20 cellular contexts compared by ENCODE assay signal in the genomic region with DNA sequence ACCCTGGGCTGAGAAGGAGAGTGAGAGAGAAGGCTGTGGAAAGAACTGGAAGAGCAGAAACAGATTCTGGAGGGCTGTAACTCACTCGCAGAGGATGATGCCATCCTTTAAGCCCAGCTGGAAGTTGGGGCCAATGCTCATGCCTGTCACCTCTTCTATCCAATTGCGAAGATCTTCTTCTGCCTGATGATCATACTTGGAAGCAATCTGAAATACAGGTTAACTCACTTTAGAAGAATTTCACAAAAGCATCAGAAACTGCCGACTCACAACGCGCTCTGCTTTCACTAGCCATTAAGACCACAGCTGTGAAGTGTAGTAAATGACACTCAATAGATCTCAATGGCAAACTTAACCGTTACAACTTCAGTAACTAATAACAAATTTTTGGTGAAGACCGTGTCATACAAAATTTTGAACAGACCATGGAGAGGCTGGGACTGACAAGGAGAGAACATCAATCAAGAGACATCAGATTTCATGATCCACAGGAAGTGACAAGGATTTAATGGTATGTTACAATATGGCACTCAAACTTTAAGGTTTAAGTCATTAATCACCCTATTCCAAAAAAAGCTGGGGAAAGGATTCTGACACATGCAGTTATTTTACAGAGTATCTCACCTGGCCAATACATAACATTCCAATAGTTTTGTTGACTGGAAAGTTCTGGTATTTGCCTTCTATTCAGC. TPM values are rescaled to one million over a fixed set of nuclear protein-coding genes. Genes with fewer than 3 reads are reported as not detected.
DNase-seq lines count a peak whose midpoint lies in the region; ATAC-seq, FAIRE-seq and TF ChIP-seq lines count a peak whose summit lies in the region.
"Had no signal": no experiment of that assay in that cellular context is flagged by ENCODE, and none has a peak within 500 bp of the region (broad histone marks: within the 10 kb centered on the region; RNA-seq: fewer than 3 reads in every experiment).

No MANE protein-coding gene starts in this region.

- H3K9me2 ChIP-seq in GM23248 (ENCODE audit: insufficient read depth) = no peaks in the 10 kb centered on the region

- WGBS in GM23248 (ENCODE audit: low coverage in 1 of 2, low lambda C conversion rate in 2 of 2, missing lambda C conversion rate in 2 of 2), 2 experiments = 78 to 79% methylated on average over 7 of the region's 7 CpGs
- WGBS in gastroesophageal sphincter (ENCODE audit: low coverage in 1 of 2), 2 donors = 58 to 83% methylated on average over 7 of the region's 7 CpGs

- peaks cover 40% of the 10 kb centered on the region for H3K4me1 ChIP-seq in GM23248 (ENCODE audit: insufficient read depth)
- H3K4me1 ChIP-seq in gastroesophageal sphincter = peaks cover 15 to 96% (median 21%) of the 10 kb centered on the region in 3 donors
- H3K4me1 ChIP-seq in Peyer's patch = no peaks in the 10 kb centered on the region
- H3K4me1 ChIP-seq: colonic mucosa, psoas muscle had no signal

- H3K79me2 ChIP-seq in GM23248 (ENCODE audit: insufficient read depth) = peaks cover 95% of the 10 kb centered on the region

- peak overlapping the region; percentile 44 for H3K27ac Mint-ChIP-seq in progenitor cell of endocrine pancreas
- H3K27ac Mint-ChIP-seq: B cell had no signal

- no peaks in the 10 kb centered on the region for H3K27me3 ChIP-seq in GM23248 (replicated peaks; ENCODE audit: insufficient read depth)
- H3K27me3 ChIP-seq in gastroesophageal sphincter = no peaks in the 10 kb centered on the region
- no peaks in the 10 kb centered on the region for H3K27me3 ChIP-seq in Peyer's patch
- H3K27me3 ChIP-seq: adrenal gland, colonic mucosa, esophagus squamous epithelium had no signal

- H3K36me3 ChIP-seq in GM23248 (ENCODE audit: low read depth) (peaks cover 34% of the 10 kb centered on the region), gastroesophageal sphincter (peaks cover 0 to 41% of the 10 kb centered on the region in 2 donors), Peyer's patch (peaks cover 0 to 27% (median 0%) of the 10 kb centered on the region in 3 donors)
- H3K36me3 ChIP-seq: colonic mucosa had no signal

- H3K27me3 Mint-ChIP-seq in progenitor cell of endocrine pancreas = no peaks in the 10 kb centered on the region
- H3K27me3 Mint-ChIP-seq: B cell had no signal

- peaks cover 15% of the 10 kb centered on the region for H3K4me1 Mint-ChIP-seq in progenitor cell of endocrine pancreas (ENCODE audit: low read depth)
- H3K4me1 Mint-ChIP-seq: B cell had no signal

- no peak overlapping the region for H3K4me3 Mint-ChIP-seq in progenitor cell of endocrine pancreas (ENCODE audit: low read depth)
- H3K4me3 Mint-ChIP-seq: activated T-cell treated with anti-CD3 and anti-CD28 coated beads, Interleukin-2, amount 50 U/mL, for 4 hours; B cell had no signal

- H3K9me3 ChIP-seq in GM23248 (ENCODE audit: low read depth) (no peaks in the 10 kb centered on the region), gastroesophageal sphincter (no peaks in the 10 kb centered on the region), Peyer's patch (no peaks in the 10 kb centered on the region)
- H3K9me3 ChIP-seq: adrenal gland, colonic mucosa, esophagus squamous epithelium, psoas muscle had no signal

- no peak for TF ChIP-seq CTCF in gastroesophageal sphincter (IDR thresholded peaks at IDR 0.05)
- TF ChIP-seq CTCF in progenitor cell of endocrine pancreas (IDR thresholded peaks at IDR 0.05; ENCODE audit: unreplicated experiment) = no peak
- TF ChIP-seq CTCF in Peyer's patch (IDR thresholded peaks at IDR 0.05) = no peak

- no peak overlapping the region for H3K9ac ChIP-seq in GM23248

- H3F3A ChIP-seq in GM23248 (ENCODE audit: insufficient read depth) = peaks cover 16% of the 10 kb centered on the region

- peak overlapping the region; percentile 21 for H3K4me2 ChIP-seq in GM23248 (ENCODE audit: unreplicated experiment)

- H3K9me3 Mint-ChIP-seq in progenitor cell of endocrine pancreas (ENCODE audit: low read depth) = no peaks in the 10 kb centered on the region
- H3K9me3 Mint-ChIP-seq: activated T-cell treated with anti-CD3 and anti-CD28 coated beads, Interleukin-2, amount 50 U/mL, for 4 hours had no signal

- TF ChIP-seq POLR2A in gastroesophageal sphincter (IDR thresholded peaks at IDR 0.05) (no peak), Peyer's patch (IDR thresholded peaks at IDR 0.05) (no peak)

- H3K36me3 Mint-ChIP-seq in progenitor cell of endocrine pancreas (ENCODE audit: insufficient read depth) = peaks cover 26% of the 10 kb centered on the region

- in situ Hi-C loops in GM23248 (cut with MboI) = no loop called here

- ATAC-seq in gastroesophageal sphincter = no peak
- ATAC-seq in HG03520 (IDR thresholded peaks at IDR 0.05; ENCODE audit: unreplicated experiment) = no peak
- no peak for ATAC-seq in GM18873 (IDR thresholded peaks at IDR 0.05; ENCODE audit: low FRiP score, unreplicated experiment)
- ATAC-seq: activated T-cell treated with anti-CD3 and anti-CD28 coated beads, Interleukin-2, amount 50 U/mL, for 4 hours; psoas muscle had no signal

- H3K4me3 ChIP-seq in GM23248 = no peak overlapping the region
- H3K4me3 ChIP-seq in gastroesophageal sphincter = no peak overlapping the region
- H3K4me3 ChIP-seq in Peyer's patch = no peak overlapping the region
- H3K4me3 ChIP-seq: adrenal gland, colonic mucosa, esophagus squamous epithelium, psoas muscle had no signal

- no peak overlapping the region for H2AFZ ChIP-seq in GM23248

- TF ChIP-seq EP300 in gastroesophageal sphincter (IDR thresholded peaks at IDR 0.05) = no peak

- 0 out of 2 replicates have a peak overlapping the region, but pooled peaks have one; percentile 14 for H3K27ac ChIP-seq in GM23248
- H3K27ac ChIP-seq in gastroesophageal sphincter = peak overlapping the region; percentile 10 to 37 (median 34)
- peak overlapping the region in 1 of 4 donors; percentile 11 for H3K27ac ChIP-seq in Peyer's patch
- H3K27ac ChIP-seq: colonic mucosa, esophagus squamous epithelium, psoas muscle had no signal

- FAIRE-seq in RCC 7860 (lab: Jason Lieb, UNC) (no peak), urothelium cell line (lab: Jason Lieb, UNC) (no peak)
- FAIRE-seq: GM12892 had no signal

- peak; percentile 34 for DNase-seq in GM23248
- DNase-seq in RCC 7860 (ENCODE audit: low spot score) = peak; percentile 71
- no peak for DNase-seq in progenitor cell of endocrine pancreas (ENCODE audit: low spot score, unreplicated experiment)
- DNase-seq in urothelium cell line (ENCODE audit: low spot score) = no peak
- no peak for DNase-seq in Peyer's patch
- DNase-seq: activated T-cell treated with anti-CD3 and anti-CD28 coated beads, Interleukin-2, amount 50 U/mL, for 4 hours; adrenal gland; colonic mucosa; esophagus squamous epithelium; NCI-H1930; NCI-H748 treated with DMSO at 0.1 percent for 48 hours; psoas muscle; SHP77; T1000; trophoblast cell had no signal

- H4K20me1 ChIP-seq in GM23248 (ENCODE audit: insufficient read depth) = no peaks in the 10 kb centered on the region

RNA-seq across cellular contexts. Expression of a gene that starts 23.4 kb away (rescaled TPM):
- 200 and 213 TPM in 2 replicates for total RNA-seq in GM23248 (2014; rRNA removed; shearing (Covaris generic))
- polyA plus RNA-seq in GM23248 (2016; fragmentation: Nextera tagmentation; extraction: Ambion mirVana) = 359 and 365 TPM in 2 replicates
- total RNA-seq in gastroesophageal sphincter (100 to 1,000 TPM; 145 to 292 (median 217) TPM), progenitor cell of endocrine pancreas (341 and 342 TPM in 2 replicates), Peyer's patch (100 to 1,000 TPM in 1 of 4 donors, 10 to 100 TPM in 3; 89.9 to 116 (median 96.2) TPM)

Comparison
In these comparisons a context has a peak if more than half of its experiments do, and no peak if none do; other contexts are left out.
1. DNase-seq: peak in GM23248 (single experiment) and RCC 7860 (single experiment); none in progenitor cell of endocrine pancreas (single experiment), urothelium cell line (single experiment) and Peyer's patch (0 of 3).